In genomic region chr4:3644849-3645627, GRCh38 we compare ENCODE assay signal across 1 cellular context.
TF ChIP-seq lines count a peak whose summit lies in the region.

No MANE protein-coding gene starts in this region.

TF ChIP-seq in K562, 482 proteins besides CTCF, POLR2A, EP300 and RAD21 (continued from another document):
- TF ChIP-seq JUN (IDR thresholded peaks at IDR 0.05; ENCODE audit: borderline replicate concordance, low read depth, low read length) (0 out of 2 replicates have a peak, but pooled peaks have one; percentile 43), JUN (CRISPR knock-in tag; IDR thresholded peaks at IDR 0.05; ENCODE audit: borderline replicate concordance) (no peak), ATF3 (IDR thresholded peaks at IDR 0.05) (peak; percentile 81), ATF3 (CRISPR knock-in tag; conservative IDR thresholded peaks at IDR 0.05) (no peak), SUPT5H (IDR thresholded peaks at IDR 0.05) (no peak), ZNF354B (CRISPR knock-in tag; IDR thresholded peaks at IDR 0.05) (no peak), GATAD2A (IDR thresholded peaks at IDR 0.05) (no peak), ARID3A (IDR thresholded peaks at IDR 0.05; ENCODE audit: borderline replicate concordance, low read depth, low read length) (no peak), CTBP1 (IDR thresholded peaks at IDR 0.05; ENCODE audit: borderline replicate concordance) (0 out of 2 replicates have a peak, but pooled peaks have one; percentile 25), ESRRA (IDR thresholded peaks at IDR 0.05; ENCODE audit: borderline replicate concordance, low read depth) (no peak), HMGXB4 (CRISPR knock-in tag; IDR thresholded peaks at IDR 0.05) (no peak), ZNF311 (CRISPR knock-in tag; IDR thresholded peaks at IDR 0.05) (no peak), EGR1 (conservative IDR thresholded peaks at IDR 0.05) (peak; percentile 62), ZBTB34 (CRISPR knock-in tag; IDR thresholded peaks at IDR 0.05) (no peak)
